ENCODE assay signal across 8 cellular contexts in the genomic region with DNA sequence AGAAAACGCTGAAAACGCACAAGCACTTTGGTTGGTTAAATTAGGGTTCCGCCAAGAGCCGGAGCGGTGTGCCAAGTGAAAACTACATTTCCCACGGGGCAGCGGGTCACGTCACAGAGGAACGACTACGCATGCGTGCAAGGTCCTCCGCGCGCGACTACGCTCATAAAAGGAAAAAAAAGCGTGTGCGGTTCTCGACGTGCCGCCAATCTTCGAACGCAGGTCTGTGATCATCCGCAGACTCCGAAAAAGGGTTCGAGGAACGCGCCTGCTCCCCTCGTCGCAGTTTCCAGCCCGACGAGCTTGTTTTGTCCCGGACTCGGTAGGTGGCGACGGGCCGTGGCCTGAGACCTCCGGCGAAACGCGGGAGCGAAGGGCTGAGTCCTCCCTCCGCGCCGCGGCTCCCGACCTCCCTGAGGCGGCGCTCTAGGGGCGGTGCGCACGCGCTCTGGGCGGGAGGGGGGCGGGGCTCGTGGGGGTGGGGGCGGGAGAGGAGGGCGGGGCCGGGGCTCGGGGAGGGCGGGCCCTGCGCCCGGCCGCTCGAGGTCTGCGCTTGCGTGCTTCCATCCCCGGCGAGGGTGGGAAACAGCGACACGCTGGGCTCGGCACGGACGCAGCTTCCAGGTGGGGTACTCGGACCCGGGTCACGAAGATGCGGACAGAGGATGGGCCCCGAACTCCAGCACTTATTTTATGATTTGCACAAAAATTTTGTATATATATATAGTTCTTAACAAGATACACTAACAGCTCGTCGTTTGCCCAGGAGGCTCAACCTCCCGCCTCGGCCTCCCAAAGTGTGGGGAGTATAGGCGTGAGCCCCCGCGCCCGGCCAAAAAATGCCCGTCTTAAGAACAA. TPM values are rescaled to one million over a fixed set of nuclear protein-coding genes. Genes with fewer than 3 reads are reported as not detected.
A peak's percentile ranks its signal among the peaks of the same experiment; 100 is the strongest.
DNase-seq lines count a peak whose midpoint lies in the region; ATAC-seq, FAIRE-seq and TF ChIP-seq lines count a peak whose summit lies in the region.

Gene SGF29 (plus strand): TSS at position 145 of the 858 bp plus-strand sequence. CDS start 27,150 bp downstream, outside the sequence.

- H3K36me3 ChIP-seq in iPS-20b (ENCODE audit: insufficient read depth, low read depth, low read length) (peaks cover 6% of the 10 kb centered on the region; the same call in 1 of the 2 replicates), small intestine (ENCODE audit: control insufficient read depth in 2 of 2, insufficient read depth in 2 of 2, low read length in 2 of 2) (no peaks in the 10 kb centered on the region)

- H3K9me3 ChIP-seq in iPS-20b (ENCODE audit: insufficient read depth, low read depth, low read length) (no peaks in the 10 kb centered on the region), small intestine (ENCODE audit: control insufficient read depth, low read depth) (no peaks in the 10 kb centered on the region)

- peaks cover 4% of the 10 kb centered on the region; the same call in 1 of the 2 replicates for H3K27me3 ChIP-seq in iPS-20b (ENCODE audit: insufficient read depth, low read length)
- no peaks in the 10 kb centered on the region for H3K27me3 ChIP-seq in small intestine (ENCODE audit: control insufficient read depth in 2 of 2, insufficient read depth in 2 of 2, low read length in 2 of 2)

- TF ChIP-seq CTCF in AG04449 (IDR thresholded peaks at IDR 0.05; ENCODE audit: insufficient read depth, low read length, missing control alignments): peak; percentile 65
- TF ChIP-seq CTCF in VCaP (conservative IDR thresholded peaks at IDR 0.05): peak; percentile 42; the same call in 1 of the 2 replicates

- peak within 1 kb of the TSS; percentile 95 for H3K4me3 ChIP-seq in AG04449 (ENCODE audit: low read depth, low read length)
- H3K4me3 ChIP-seq in iPS-20b (ENCODE audit: low read length): peak within 1 kb of the TSS; percentile 94
- peak within 1 kb of the TSS; percentile 65 to 71 for H3K4me3 ChIP-seq in small intestine (ENCODE audit: low read depth in 1 of 2, low read length in 2 of 2)

- CTCF ChIA-PET in AG04449 (lab: Yijun Ruan, JAX): interaction anchor here (0.5 to 1.7 kb wide), 9 partner anchors 9 to 391 kb away, joined by 3 to 7 read pairs (median 4); partner anchors contain the start of gene CLN3

- in situ Hi-C loops in T47D (cut with HindIII; ENCODE audit: low pct_unique_long_range_greater_than_20kb, low sequenced_read_pairs): no loop called here

- WGBS in small intestine, 3 donors: 0 to 1% (median 1%) methylated on average over 60 to 88 of the region's 88 CpGs

- POLR2A ChIA-PET in AG04449 (lab: Yijun Ruan, JAX): interaction anchor here (1.0 to 1.1 kb wide), 2 partner anchors 15 to 16 kb away, joined by 3 read pairs; no protein-coding TSS in a partner anchor

- ATAC-seq in GM18867 (IDR thresholded peaks at IDR 0.05; ENCODE audit: unreplicated experiment): peak; percentile 78
- peak; percentile 59 for ATAC-seq in HG03103 (IDR thresholded peaks at IDR 0.05; ENCODE audit: low read depth, unreplicated experiment)

- DNase-seq in AG04449 (ENCODE audit: low read depth, low spot score) (peak; percentile 59), NCI-H2196 treated with DMSO at 0.1 percent for 48 hours (lab: John Stamatoyannopoulos, UW; ENCODE audit: unreplicated experiment) (peak; percentile 82), T47D (ENCODE audit: low read depth in 1 of 2, low spot score in 1 of 2) (peak; percentile 72 to 96), small intestine (peak; percentile 93)

- peak within 1 kb of the TSS; percentile 96 for H3K9ac ChIP-seq in iPS-20b (ENCODE audit: low read depth, low read length)

- no peaks in the 10 kb centered on the region for H3K4me1 ChIP-seq in iPS-20b (ENCODE audit: insufficient read depth, low read length)
- peaks cover 0 to 5% of the 10 kb centered on the region in 2 donors for H3K4me1 ChIP-seq in small intestine (ENCODE audit: control insufficient read depth in 2 of 2, insufficient read depth in 1 of 2, low read depth in 1 of 2, low read length in 1 of 2)

- FAIRE-seq in small intestine (lab: Jason Lieb, UNC): no peak

- H3K27ac ChIP-seq in VCaP: peak within 1 kb of the TSS; percentile 76
- peak within 1 kb of the TSS; percentile 95 for H3K27ac ChIP-seq in iPS-20b (ENCODE audit: low read length)
- peak within 1 kb of the TSS; percentile 96 to 100 for H3K27ac ChIP-seq in small intestine (ENCODE audit: low read depth in 1 of 2, low read length in 1 of 2)

RNA-seq across cellular contexts. Expression of gene SGF29, which starts in this region (rescaled TPM):
- 10 to 100 TPM; 18.1 to 46.3 (median 42.2) TPM for polyA plus RNA-seq in small intestine

Comparison
In these comparisons a context has a peak if more than half of its experiments do, and no peak if none do; other contexts are left out.
1. Peak in every context shown above with its lines: DNase-seq, ATAC-seq, H3K4me3 ChIP-seq and H3K27ac ChIP-seq.